ENCODE assay signal across 8 cellular contexts in the genomic region with DNA sequence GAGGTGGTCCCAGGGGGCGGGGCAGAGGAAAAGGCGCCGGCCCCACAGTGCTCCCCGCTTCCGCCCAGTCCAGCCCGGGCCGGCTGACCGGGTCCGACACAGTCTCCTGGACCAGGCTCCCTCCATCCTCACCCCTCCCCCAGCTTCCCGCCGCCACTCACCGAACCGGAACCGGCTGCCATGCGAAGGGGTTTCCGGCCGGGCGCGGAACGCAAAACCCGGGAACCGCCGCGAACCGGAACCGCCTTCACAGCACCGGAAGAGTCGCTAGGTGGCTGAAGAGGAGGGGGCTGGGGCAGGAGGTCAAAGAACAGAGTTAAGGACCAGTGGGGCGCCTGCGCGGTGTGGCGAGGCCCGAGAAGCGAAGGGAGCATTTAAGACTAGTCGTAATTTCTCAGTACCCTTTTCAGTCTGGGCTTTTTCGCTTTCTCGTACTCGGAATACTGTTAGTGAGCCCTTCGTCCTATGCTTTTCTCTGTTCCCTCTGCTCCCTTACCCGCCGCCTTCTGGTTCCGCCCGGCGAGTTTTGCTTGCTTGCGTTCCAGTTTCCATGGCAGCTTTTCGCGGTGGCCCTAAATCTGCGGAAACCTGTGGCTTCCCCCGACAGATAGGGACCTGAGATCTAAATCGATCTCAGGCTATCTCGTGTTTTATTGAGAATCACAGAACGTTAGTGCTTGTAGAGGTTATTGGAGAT. TPM values are rescaled to one million over a fixed set of nuclear protein-coding genes. Genes with fewer than 3 reads are reported as not detected.
DNase-seq lines count a peak whose midpoint lies in the region; ATAC-seq and TF ChIP-seq lines count a peak whose summit lies in the region.

A gene (minus strand): TSS at position 213 of the 697 bp plus-strand sequence. CDS start 4,607 bp downstream, outside the sequence.

- in situ Hi-C loops in GM13976 (cut with MboI; ENCODE audit: low sequenced_read_pairs, unreplicated experiment), result no loop called here

- peaks cover 6% of the 10 kb centered on the region for H3K36me3 Mint-ChIP-seq in T-helper 1 cell treated with Interleukin-12 subunit alpha and Interleukin-12 subunit beta and Interleukin-4 antibody, amounts not matched to agents 30 μg/mL and 1 μg/mL, for 36 hours (ENCODE audit: low read depth)

- H3K27me3 Mint-ChIP-seq in T-helper 1 cell treated with Interleukin-12 subunit alpha and Interleukin-12 subunit beta and Interleukin-4 antibody, amounts not matched to agents 30 μg/mL and 1 μg/mL, for 36 hours (ENCODE audit: low read depth), result peaks cover 9% of the 10 kb centered on the region

- H3K9me3 ChIP-seq in prostate gland, result no peaks in the 10 kb centered on the region

- H3K4me3 Mint-ChIP-seq in T-helper 1 cell treated with Interleukin-12 subunit alpha and Interleukin-12 subunit beta and Interleukin-4 antibody, amounts not matched to agents 30 μg/mL and 1 μg/mL, for 36 hours, result peak within 1 kb of the TSS; percentile 97

- no peak for TF ChIP-seq CTCF in GM13976 (IDR thresholded peaks at IDR 0.05; ENCODE audit: borderline replicate concordance, control extremely low read depth, extremely low read depth, insufficient read depth, missing control alignments)
- TF ChIP-seq CTCF in prostate gland (IDR thresholded peaks at IDR 0.05), result peak in 2 of 4 experiments; percentile 52 to 54

- no peaks in the 10 kb centered on the region for H3K4me1 ChIP-seq in prostate gland (replicated peaks)

- H3K4me1 Mint-ChIP-seq in T-helper 1 cell treated with Interleukin-12 subunit alpha and Interleukin-12 subunit beta and Interleukin-4 antibody, amounts not matched to agents 30 μg/mL and 1 μg/mL, for 36 hours (ENCODE audit: low read depth), result peaks cover 32% of the 10 kb centered on the region

- peak; percentile 87 for DNase-seq in GM13976 (ENCODE audit: low spot score)
- peak; percentile 86 for DNase-seq in NCI-H1694 treated with DMSO at 0.1 percent for 48 hours (lab: John Stamatoyannopoulos, UW)
- DNase-seq in amniotic stem cell (lab: John Stamatoyannopoulos, UW), result peak; percentile 58
- DNase-seq in left cardiac atrium, result peak; percentile 92
- peak; percentile 78 for DNase-seq in prostate gland (ENCODE audit: low spot score)
- DNase-seq in ureter (ENCODE audit: low spot score), result peak; percentile 91

- H3K27ac Mint-ChIP-seq in T-helper 1 cell treated with Interleukin-12 subunit alpha and Interleukin-12 subunit beta and Interleukin-4 antibody, amounts not matched to agents 30 μg/mL and 1 μg/mL, for 36 hours, result peak within 1 kb of the TSS; percentile 94

- no peak for TF ChIP-seq POLR2A in prostate gland (IDR thresholded peaks at IDR 0.05)

- intact Hi-C loops in left cardiac atrium (cut with DNase I), result loop anchor here in 1 of 2 donors (5.0 kb wide), 1 partner anchor 51 kb away; a partner anchor contains a TSS
- intact Hi-C loops in prostate gland (cut with DNase I), result loop anchor here (5.0 kb wide), 1 partner anchor 51 kb away; a partner anchor contains a TSS

- ATAC-seq in HG02870 (IDR thresholded peaks at IDR 0.05; ENCODE audit: unreplicated experiment) (peak; percentile 61), left cardiac atrium (peak; percentile 97 to 98)

- peak within 1 kb of the TSS; percentile 81 to 89 for H3K4me3 ChIP-seq in prostate gland

- peak within 1 kb of the TSS; percentile 89 for H3K27ac ChIP-seq in prostate gland

- no peaks in the 10 kb centered on the region for H3K27me3 ChIP-seq in prostate gland (replicated peaks; ENCODE audit: insufficient read depth)

- no peaks in the 10 kb centered on the region for H3K36me3 ChIP-seq in prostate gland

- H3K9me3 Mint-ChIP-seq in T-helper 1 cell treated with Interleukin-12 subunit alpha and Interleukin-12 subunit beta and Interleukin-4 antibody, amounts not matched to agents 30 μg/mL and 1 μg/mL, for 36 hours, result no peaks in the 10 kb centered on the region

- WGBS in prostate gland, result under 1% methylated on average over 49 of the region's 52 CpGs

RNA-seq across cellular contexts. Expression of the gene that starts here (rescaled TPM):
- total RNA-seq in left cardiac atrium, result 10 to 100 TPM in 1 of 2 donors, 1 to 10 TPM in 1; 7.2 to 10.7 TPM
- total RNA-seq in prostate gland, result 10 to 100 TPM; 11.5 to 49.6 TPM
- total RNA-seq in ureter, result 32.3 TPM

Comparison
In these comparisons a context has a peak if more than half of its experiments do, and no peak if none do; other contexts are left out.
1. Peak in every context shown above with its lines: DNase-seq, ATAC-seq, H3K4me3 ChIP-seq and H3K27ac ChIP-seq.